Comparison of ENCODE assay signal across 13 cellular contexts in the genomic region with DNA sequence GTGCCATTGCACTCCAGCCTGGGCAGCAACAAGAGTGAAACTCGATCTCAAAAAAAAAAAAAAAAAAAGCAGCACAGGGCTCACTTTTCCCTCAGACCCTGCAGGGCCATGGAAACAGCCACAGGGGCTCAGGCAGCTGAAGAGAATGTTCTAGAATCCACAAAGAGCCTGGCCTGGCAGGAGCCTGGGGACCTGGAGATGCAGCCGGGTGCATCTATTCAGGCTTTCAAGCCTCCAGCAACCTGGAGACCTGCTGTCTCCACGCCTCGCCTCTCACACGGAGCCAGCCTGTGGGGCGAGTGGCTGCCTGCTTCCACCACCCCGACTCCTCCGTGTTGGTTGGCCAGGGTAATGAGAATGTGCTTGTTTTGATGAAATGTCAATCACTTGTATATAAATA. TPM values are rescaled to one million over a fixed set of nuclear protein-coding genes. Genes with fewer than 3 reads are reported as not detected.
DNase-seq lines count a peak whose midpoint lies in the region; ATAC-seq and TF ChIP-seq lines count a peak whose summit lies in the region.
"Had no signal": no experiment of that assay in that cellular context is flagged by ENCODE, and none has a peak within 500 bp of the region (broad histone marks: within the 10 kb centered on the region; RNA-seq: fewer than 3 reads in every experiment).

No MANE protein-coding gene starts in this region.

- peaks cover 0 to 6% of the 10 kb centered on the region in 2 donors for H3K27me3 ChIP-seq in breast epithelium
- no peaks in the 10 kb centered on the region for H3K27me3 ChIP-seq in transverse colon
- H3K27me3 ChIP-seq: ascending aorta, BE2C, hepatocyte, ovary had no signal

- no peaks in the 10 kb centered on the region for H3K9me3 Mint-ChIP-seq in MCF 10A (ENCODE audit: unreplicated experiment)
- no peaks in the 10 kb centered on the region for H3K9me3 Mint-ChIP-seq in activated CD8-positive, alpha-beta T cell treated with anti-CD3 and anti-CD28 coated beads, Interleukin-2, amount 10 ng/mL, durations not matched to agents 7 days and 5 days (ENCODE audit: insufficient read depth)

- H3K36me3 ChIP-seq in breast epithelium (no peaks in the 10 kb centered on the region), transverse colon (no peaks in the 10 kb centered on the region)
- H3K36me3 ChIP-seq: ascending aorta, BE2C, ovary had no signal

- intact Hi-C loops in breast epithelium (cut with DNase I; ENCODE audit: low total_unique reads) (no loop called here), MCF 10A (cut with micrococcal nuclease) (no loop called here), transverse colon (cut with DNase I; ENCODE audit: low total_unique reads) (no loop called here)

- H3K4me3 ChIP-seq in breast epithelium = no peak overlapping the region
- H3K4me3 ChIP-seq in transverse colon = no peak overlapping the region
- H3K4me3 ChIP-seq: ascending aorta, hepatocyte, ovary had no signal

- in situ Hi-C loops in transverse colon (cut with MboI; ENCODE audit: low pct_ligation_motif_present in 1 of 4, low pct_unique_long_range_greater_than_20kb in 1 of 4, low sequenced_read_pairs in 3 of 4) = no loop called here

- BruUV-seq in MCF 10A (replicated peaks; lab: Mats Ljungman, UMichigan) = no TSS peak

- no peak for TF ChIP-seq POLR2A in breast epithelium (IDR thresholded peaks at IDR 0.05)
- no peak for TF ChIP-seq POLR2A in transverse colon (IDR thresholded peaks at IDR 0.05)

- H3K27ac ChIP-seq in breast epithelium (peak overlapping the region; percentile 17 to 33), transverse colon (peak overlapping the region in 3 of 4 donors; percentile 45 to 60 (median 57))
- H3K27ac ChIP-seq: ascending aorta, hepatocyte, ovary had no signal

- H3K4me3 Mint-ChIP-seq in MCF 10A (ENCODE audit: unreplicated experiment) = no peak overlapping the region
- peak overlapping the region; percentile 86 for H3K4me3 Mint-ChIP-seq in activated CD8-positive, alpha-beta T cell treated with anti-CD3 and anti-CD28 coated beads, Interleukin-2, amount 10 ng/mL, durations not matched to agents 7 days and 5 days

- H3K9me3 ChIP-seq in breast epithelium (no peaks in the 10 kb centered on the region), transverse colon (no peaks in the 10 kb centered on the region)
- H3K9me3 ChIP-seq: ascending aorta, BE2C, ovary had no signal

- no peaks in the 10 kb centered on the region for H3K27me3 Mint-ChIP-seq in MCF 10A (ENCODE audit: insufficient read depth, unreplicated experiment)
- no peaks in the 10 kb centered on the region for H3K27me3 Mint-ChIP-seq in activated CD8-positive, alpha-beta T cell treated with anti-CD3 and anti-CD28 coated beads, Interleukin-2, amount 10 ng/mL, durations not matched to agents 7 days and 5 days (ENCODE audit: low read depth)

- CTCF ChIA-PET in MCF 10A (lab: Yijun Ruan, JAX) = no interaction called here
- CTCF ChIA-PET in activated CD8-positive, alpha-beta T cell treated with anti-CD3 and anti-CD28 coated beads, Interleukin-2, amount 10 ng/mL, durations not matched to agents 7 days and 5 days (lab: Charles Lee) = interaction anchor here (1.2 to 11.7 kb wide), 5 partner anchors 24 to 181 kb away, joined by 3 to 172 read pairs (median 6); no protein-coding TSS in a partner anchor

- no peaks in the 10 kb centered on the region for H3K4me1 ChIP-seq in breast epithelium
- peaks cover 0 to 14% (median 9%) of the 10 kb centered on the region in 4 donors for H3K4me1 ChIP-seq in transverse colon
- H3K4me1 ChIP-seq: ascending aorta had no signal

- no peak for DNase-seq in breast epithelium (ENCODE audit: low spot score in 2 of 2)
- no peak for DNase-seq in MCF 10A (ENCODE audit: unreplicated experiment)
- peak; percentile 35 for DNase-seq in activated CD8-positive, alpha-beta T cell treated with anti-CD3 and anti-CD28 coated beads, Interleukin-2, amount 10 ng/mL, durations not matched to agents 7 days and 5 days
- DNase-seq in left kidney (ENCODE audit: low read depth, low spot score) = peak; percentile 60
- DNase-seq in transverse colon = no peak
- DNase-seq in HuH-7.5 (ENCODE audit: low spot score) = no peak
- no peak for DNase-seq in NCI-H1694 treated with DMSO at 0.1 percent for 48 hours (lab: John Stamatoyannopoulos, UW)
- DNase-seq: BE2C, GDM1, ovary had no signal

- no peak overlapping the region for H3K27ac Mint-ChIP-seq in MCF 10A (ENCODE audit: low read depth, unreplicated experiment)
- H3K27ac Mint-ChIP-seq in activated CD8-positive, alpha-beta T cell treated with anti-CD3 and anti-CD28 coated beads, Interleukin-2, amount 10 ng/mL, durations not matched to agents 7 days and 5 days = peak overlapping the region; percentile 98

- 81% methylated on average over 8 of the region's 8 CpGs; no CpG with 5 or more reads in 1 of the 2 donors for WGBS in transverse colon (ENCODE audit: low coverage in 1 of 2), 2 donors

- POLR2A ChIA-PET in MCF 10A (lab: Yijun Ruan, JAX) = no interaction called here
- POLR2A ChIA-PET in activated CD8-positive, alpha-beta T cell treated with anti-CD3 and anti-CD28 coated beads, Interleukin-2, amount 10 ng/mL, durations not matched to agents 7 days and 5 days (lab: Charles Lee) = interaction anchor here (0.8 to 2.5 kb wide), 8 partner anchors 9 to 69 kb away, joined by 3 to 31 read pairs (median 7); no protein-coding TSS in a partner anchor

- H3K4me1 Mint-ChIP-seq in MCF 10A (ENCODE audit: insufficient read depth, unreplicated experiment) = no peaks in the 10 kb centered on the region
- peaks cover 55% of the 10 kb centered on the region for H3K4me1 Mint-ChIP-seq in activated CD8-positive, alpha-beta T cell treated with anti-CD3 and anti-CD28 coated beads, Interleukin-2, amount 10 ng/mL, durations not matched to agents 7 days and 5 days (ENCODE audit: low read depth)

- TF ChIP-seq EP300 in transverse colon (IDR thresholded peaks at IDR 0.05; ENCODE audit: low read depth) = no peak

- peak; percentile 28 for ATAC-seq in activated CD8-positive, alpha-beta T cell treated with anti-CD3 and anti-CD28 coated beads, Interleukin-2, amount 10 ng/mL, durations not matched to agents 7 days and 5 days
- ATAC-seq in HG02885 (IDR thresholded peaks at IDR 0.05; ENCODE audit: poor library complexity, unreplicated experiment) = no peak

- no peak for TF ChIP-seq CTCF in breast epithelium (IDR thresholded peaks at IDR 0.05)
- no peak for TF ChIP-seq CTCF in MCF 10A (IDR thresholded peaks at IDR 0.05; ENCODE audit: unreplicated experiment)
- TF ChIP-seq CTCF in transverse colon (IDR thresholded peaks at IDR 0.05) = no peak

- no peaks in the 10 kb centered on the region for H3K36me3 Mint-ChIP-seq in MCF 10A (ENCODE audit: insufficient read depth, unreplicated experiment)
- H3K36me3 Mint-ChIP-seq in activated CD8-positive, alpha-beta T cell treated with anti-CD3 and anti-CD28 coated beads, Interleukin-2, amount 10 ng/mL, durations not matched to agents 7 days and 5 days (ENCODE audit: low read depth) = peaks cover 71% of the 10 kb centered on the region

RNA-seq across cellular contexts. Expression of a gene that starts 44.0 kb away (rescaled TPM):
- total RNA-seq in breast epithelium (10 to 100 TPM in 2 of 3 donors, 1 to 10 TPM in 1; 8.8 to 38.1 (median 17.4) TPM), MCF 10A (2022) (62.3 and 66.8 TPM in 2 replicates), transverse colon (10 to 100 TPM; 20.3 to 29.1 (median 21.8) TPM)
- total RNA-seq in activated CD8-positive, alpha-beta T cell treated with anti-CD3 and anti-CD28 coated beads, Interleukin-2, amount 10 ng/mL, durations not matched to agents 7 days and 5 days = 10 to 100 TPM; 62.3 to 72.4 TPM

Comparison
In these comparisons a context has a peak if more than half of its experiments do, and no peak if none do; other contexts are left out.
1. DNase-seq: peak in activated CD8-positive, alpha-beta T cell treated with anti-CD3 and anti-CD28 coated beads, Interleukin-2, amount 10 ng/mL, durations not matched to agents 7 days and 5 days (single experiment) and left kidney (single experiment); none in breast epithelium (0 of 2), MCF 10A (single experiment), transverse colon (single experiment), HuH-7.5 (single experiment) and NCI-H1694 treated with DMSO at 0.1 percent for 48 hours (single experiment).